In genomic region chr2:26366957-26367356, GRCh38 we compare ENCODE assay signal across 3 cellular contexts.
A peak's percentile ranks its signal among the peaks of the same experiment; 100 is the strongest.
TF ChIP-seq lines count a peak whose summit lies in the region.

No MANE protein-coding gene starts in this region.

TF ChIP-seq in SK-N-SH, 30 proteins besides CTCF, POLR2A, EP300 and RAD21:
- TF ChIP-seq, protein P1, sequence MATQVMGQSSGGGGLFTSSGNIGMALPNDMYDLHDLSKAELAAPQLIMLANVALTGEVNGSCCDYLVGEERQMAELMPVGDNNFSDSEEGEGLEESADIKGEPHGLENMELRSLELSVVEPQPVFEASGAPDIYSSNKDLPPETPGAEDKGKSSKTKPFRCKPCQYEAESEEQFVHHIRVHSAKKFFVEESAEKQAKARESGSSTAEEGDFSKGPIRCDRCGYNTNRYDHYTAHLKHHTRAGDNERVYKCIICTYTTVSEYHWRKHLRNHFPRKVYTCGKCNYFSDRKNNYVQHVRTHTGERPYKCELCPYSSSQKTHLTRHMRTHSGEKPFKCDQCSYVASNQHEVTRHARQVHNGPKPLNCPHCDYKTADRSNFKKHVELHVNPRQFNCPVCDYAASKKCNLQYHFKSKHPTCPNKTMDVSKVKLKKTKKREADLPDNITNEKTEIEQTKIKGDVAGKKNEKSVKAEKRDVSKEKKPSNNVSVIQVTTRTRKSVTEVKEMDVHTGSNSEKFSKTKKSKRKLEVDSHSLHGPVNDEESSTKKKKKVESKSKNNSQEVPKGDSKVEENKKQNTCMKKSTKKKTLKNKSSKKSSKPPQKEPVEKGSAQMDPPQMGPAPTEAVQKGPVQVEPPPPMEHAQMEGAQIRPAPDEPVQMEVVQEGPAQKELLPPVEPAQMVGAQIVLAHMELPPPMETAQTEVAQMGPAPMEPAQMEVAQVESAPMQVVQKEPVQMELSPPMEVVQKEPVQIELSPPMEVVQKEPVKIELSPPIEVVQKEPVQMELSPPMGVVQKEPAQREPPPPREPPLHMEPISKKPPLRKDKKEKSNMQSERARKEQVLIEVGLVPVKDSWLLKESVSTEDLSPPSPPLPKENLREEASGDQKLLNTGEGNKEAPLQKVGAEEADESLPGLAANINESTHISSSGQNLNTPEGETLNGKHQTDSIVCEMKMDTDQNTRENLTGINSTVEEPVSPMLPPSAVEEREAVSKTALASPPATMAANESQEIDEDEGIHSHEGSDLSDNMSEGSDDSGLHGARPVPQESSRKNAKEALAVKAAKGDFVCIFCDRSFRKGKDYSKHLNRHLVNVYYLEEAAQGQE (IDR thresholded peaks at IDR 0.05; ENCODE audit: low read depth, low read length): peak; percentile 61; the same call in 1 of the 2 replicates
- TF ChIP-seq MEF2A (IDR thresholded peaks at IDR 0.05; ENCODE audit: borderline replicate concordance, low read depth) (no peak), ZBTB33 (IDR thresholded peaks at IDR 0.05; ENCODE audit: borderline replicate concordance, low read depth) (no peak)

TF ChIP-seq in SK-N-SH treated with all-trans-retinoic acid at 6 μM for 48 hours, 23 proteins besides CTCF, POLR2A, EP300 and RAD21 (continued from another document):
- TF ChIP-seq, protein P2, sequence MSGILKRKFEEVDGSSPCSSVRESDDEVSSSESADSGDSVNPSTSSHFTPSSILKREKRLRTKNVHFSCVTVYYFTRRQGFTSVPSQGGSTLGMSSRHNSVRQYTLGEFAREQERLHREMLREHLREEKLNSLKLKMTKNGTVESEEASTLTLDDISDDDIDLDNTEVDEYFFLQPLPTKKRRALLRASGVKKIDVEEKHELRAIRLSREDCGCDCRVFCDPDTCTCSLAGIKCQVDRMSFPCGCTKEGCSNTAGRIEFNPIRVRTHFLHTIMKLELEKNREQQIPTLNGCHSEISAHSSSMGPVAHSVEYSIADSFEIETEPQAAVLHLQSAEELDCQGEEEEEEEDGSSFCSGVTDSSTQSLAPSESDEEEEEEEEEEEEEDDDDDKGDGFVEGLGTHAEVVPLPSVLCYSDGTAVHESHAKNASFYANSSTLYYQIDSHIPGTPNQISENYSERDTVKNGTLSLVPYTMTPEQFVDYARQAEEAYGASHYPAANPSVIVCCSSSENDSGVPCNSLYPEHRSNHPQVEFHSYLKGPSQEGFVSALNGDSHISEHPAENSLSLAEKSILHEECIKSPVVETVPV (CRISPR knock-in tag; IDR thresholded peaks at IDR 0.05): no peak
- TF ChIP-seq, protein P3, sequence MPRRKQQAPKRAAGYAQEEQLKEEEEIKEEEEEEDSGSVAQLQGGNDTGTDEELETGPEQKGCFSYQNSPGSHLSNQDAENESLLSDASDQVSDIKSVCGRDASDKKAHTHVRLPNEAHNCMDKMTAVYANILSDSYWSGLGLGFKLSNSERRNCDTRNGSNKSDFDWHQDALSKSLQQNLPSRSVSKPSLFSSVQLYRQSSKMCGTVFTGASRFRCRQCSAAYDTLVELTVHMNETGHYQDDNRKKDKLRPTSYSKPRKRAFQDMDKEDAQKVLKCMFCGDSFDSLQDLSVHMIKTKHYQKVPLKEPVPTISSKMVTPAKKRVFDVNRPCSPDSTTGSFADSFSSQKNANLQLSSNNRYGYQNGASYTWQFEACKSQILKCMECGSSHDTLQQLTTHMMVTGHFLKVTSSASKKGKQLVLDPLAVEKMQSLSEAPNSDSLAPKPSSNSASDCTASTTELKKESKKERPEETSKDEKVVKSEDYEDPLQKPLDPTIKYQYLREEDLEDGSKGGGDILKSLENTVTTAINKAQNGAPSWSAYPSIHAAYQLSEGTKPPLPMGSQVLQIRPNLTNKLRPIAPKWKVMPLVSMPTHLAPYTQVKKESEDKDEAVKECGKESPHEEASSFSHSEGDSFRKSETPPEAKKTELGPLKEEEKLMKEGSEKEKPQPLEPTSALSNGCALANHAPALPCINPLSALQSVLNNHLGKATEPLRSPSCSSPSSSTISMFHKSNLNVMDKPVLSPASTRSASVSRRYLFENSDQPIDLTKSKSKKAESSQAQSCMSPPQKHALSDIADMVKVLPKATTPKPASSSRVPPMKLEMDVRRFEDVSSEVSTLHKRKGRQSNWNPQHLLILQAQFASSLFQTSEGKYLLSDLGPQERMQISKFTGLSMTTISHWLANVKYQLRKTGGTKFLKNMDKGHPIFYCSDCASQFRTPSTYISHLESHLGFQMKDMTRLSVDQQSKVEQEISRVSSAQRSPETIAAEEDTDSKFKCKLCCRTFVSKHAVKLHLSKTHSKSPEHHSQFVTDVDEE (CRISPR knock-in tag; IDR thresholded peaks at IDR 0.05): no peak
- TF ChIP-seq RARB (CRISPR knock-in tag; IDR thresholded peaks at IDR 0.05) (no peak), CSDC2 (CRISPR knock-in tag; IDR thresholded peaks at IDR 0.05) (no peak)
TF ChIP-seq in SK-N-SH treated with all-trans-retinoic acid at 6 μM for 48 hours: peak in this region for 0.

TF ChIP-seq in A549, 52 proteins besides CTCF, POLR2A, EP300 and RAD21:
- TF ChIP-seq, protein P1 (IDR thresholded peaks at IDR 0.05): peak; percentile 44; the same call in 1 of the 2 replicates
- no peak for TF ChIP-seq CEBPB (IDR thresholded peaks at IDR 0.05)
